ENCODE assay signal across 9 cellular contexts in genomic region chr1:157963713-157964112, GRCh38. TPM values are rescaled to one million over a fixed set of nuclear protein-coding genes. Genes with fewer than 3 reads are reported as not detected.
DNase-seq lines count a peak whose midpoint lies in the region; ATAC-seq and TF ChIP-seq lines count a peak whose summit lies in the region.
"Had no signal": no experiment of that assay in that cellular context is flagged by ENCODE, and none has a peak within 500 bp of the region (broad histone marks: within the 10 kb centered on the region; RNA-seq: fewer than 3 reads in every experiment).

No MANE protein-coding gene starts in this region.

- no peaks in the 10 kb centered on the region for H3K36me3 Mint-ChIP-seq in endothelial cell (ENCODE audit: low read depth, unreplicated experiment)

- no peak overlapping the region for H3K4me3 Mint-ChIP-seq in endothelial cell (ENCODE audit: unreplicated experiment)
- H3K4me3 Mint-ChIP-seq: dendritic cell treated with granulocyte-macrophage colony-stimulating factor and Interleukin-4, amounts not matched to agents 40 ng/mL and 50 ng/mL, for 4 days had no signal

- no peaks in the 10 kb centered on the region for H3K9me3 Mint-ChIP-seq in endothelial cell (ENCODE audit: unreplicated experiment)
- H3K9me3 Mint-ChIP-seq: dendritic cell treated with granulocyte-macrophage colony-stimulating factor and Interleukin-4, amounts not matched to agents 40 ng/mL and 50 ng/mL, for 4 days had no signal

- no peak overlapping the region for H3K27ac Mint-ChIP-seq in endothelial cell (ENCODE audit: unreplicated experiment)
- H3K27ac Mint-ChIP-seq: dendritic cell treated with granulocyte-macrophage colony-stimulating factor and Interleukin-4, amounts not matched to agents 40 ng/mL and 50 ng/mL, for 4 days had no signal

- DNase-seq in DMS 273 treated with DMSO at 0.1 percent for 48 hours (lab: John Stamatoyannopoulos, UW) (peak; percentile 37), NCI-H748 (lab: John Stamatoyannopoulos, UW; ENCODE audit: unreplicated experiment) (peak; percentile 48), endothelial cell (ENCODE audit: low spot score) (peak; percentile 79), myocyte (ENCODE audit: low read depth) (peak; percentile 85), substantia nigra (lab: John Stamatoyannopoulos, UW) (peak in 43 of 49 donors; percentile 4 to 74 (median 47))
- DNase-seq in activated CD8-positive, alpha-beta memory T cell treated with anti-CD3 and anti-CD28 coated beads for 4 hours (ENCODE audit: low read depth in 2 of 2), result peak; percentile 4 to 10

- ATAC-seq in HG02642 (IDR thresholded peaks at IDR 0.05; ENCODE audit: poor library complexity, unreplicated experiment) (peak; percentile 43), GM21619 (IDR thresholded peaks at IDR 0.05; ENCODE audit: unreplicated experiment) (no peak)

- H3K27me3 Mint-ChIP-seq in endothelial cell (ENCODE audit: unreplicated experiment), result no peaks in the 10 kb centered on the region

- H3K4me1 Mint-ChIP-seq in endothelial cell (ENCODE audit: unreplicated experiment), result no peaks in the 10 kb centered on the region

- TF ChIP-seq CTCF in endothelial cell (IDR thresholded peaks at IDR 0.05; ENCODE audit: unreplicated experiment), result peak; percentile 88

- no peak overlapping the region for H3K27ac ChIP-seq in substantia nigra (ENCODE audit: low read depth, low read length, poor library complexity, severe bottlenecking)

RNA-seq across cellular contexts. Expression of gene KIRREL1, which starts 29.7 kb away (rescaled TPM):
- 66.8 TPM for total RNA-seq in endothelial cell (ENCODE audit: unreplicated experiment)
- 41.8 and 50.2 TPM in 2 replicates for total RNA-seq in myocyte
- polyA plus RNA-seq in myocyte (2012), result 118 TPM

Comparison
In these comparisons a context has a peak if more than half of its experiments do, and no peak if none do; other contexts are left out.
1. DNase-seq: peak in every context shown above with its lines; median percentile 85 in myocyte; 79 in endothelial cell; 48 in NCI-H748; 47 in substantia nigra; 37 in DMS 273 treated with DMSO at 0.1 percent for 48 hours; 7 in activated CD8-positive, alpha-beta memory T cell treated with anti-CD3 and anti-CD28 coated beads for 4 hours.